Comparison of ENCODE assay signal across 20 cellular contexts in the genomic region with DNA sequence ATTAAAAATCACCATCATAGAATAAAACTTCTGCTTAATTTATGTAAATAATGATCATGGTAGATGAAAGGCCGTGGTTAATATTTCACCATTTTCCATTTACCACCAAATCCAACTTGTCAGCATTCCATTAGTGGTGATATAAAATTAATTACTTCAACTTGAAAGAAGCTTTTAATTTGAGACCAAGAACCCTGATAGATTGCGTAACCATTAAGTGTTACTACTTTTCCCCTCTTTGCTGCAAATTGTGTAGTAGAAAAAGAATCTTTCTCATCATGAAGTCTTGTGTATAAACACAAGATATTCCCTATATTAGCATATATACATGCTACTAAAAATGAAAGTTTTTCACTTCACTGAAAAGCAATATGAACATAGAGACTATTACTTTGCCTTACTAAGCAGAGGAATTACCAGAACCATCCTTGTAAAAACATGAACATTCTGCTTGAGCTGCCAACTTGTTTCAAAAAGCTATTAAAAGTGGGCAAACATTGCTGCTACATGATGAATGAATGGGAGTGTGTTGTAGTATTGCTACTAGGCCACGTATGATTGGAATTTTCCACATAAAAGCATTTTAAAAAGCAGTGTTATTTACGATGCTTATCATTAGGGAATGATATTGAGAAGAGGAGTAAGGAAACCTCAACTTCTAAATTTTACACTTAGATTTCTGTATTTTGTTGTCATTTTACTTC. TPM values are rescaled to one million over a fixed set of nuclear protein-coding genes. Genes with fewer than 3 reads are reported as not detected.
"Had no signal": no experiment of that assay in that cellular context is flagged by ENCODE, and none has a peak within 500 bp of the region (broad histone marks: within the 10 kb centered on the region; RNA-seq: fewer than 3 reads in every experiment).

No MANE protein-coding gene starts in this region.

- H3K4me3 ChIP-seq: cardiac muscle cell, colonic mucosa, esophagus muscularis mucosa, spleen, testis, upper lobe of left lung had no signal

- H3K27me3 Mint-ChIP-seq: activated CD4-positive, alpha-beta memory T cell treated with anti-CD3 and anti-CD28 coated beads, Interleukin-2, amount 10 ng/mL, durations not matched to agents 7 days and 5 days; activated T-cell treated with anti-CD3 and anti-CD28 coated beads, Interleukin-2, amount 50 U/mL, for 24 hours; natural killer cell treated with Interleukin-12 subunit alpha and Interleukin-12 subunit beta and Interleukin-15 and Interleukin-18, amount 100 ng/mL, for 72 hours; progenitor cell of endocrine pancreas; stimulated activated naive CD8-positive, alpha-beta T cell treated with anti-CD3 and anti-CD28 coated beads, Interleukin-15, amount 100 ng/mL, for 72 hours had no signal

- H3K27me3 ChIP-seq: cardiac muscle cell, colonic mucosa, foreskin keratinocyte, spleen, testis, upper lobe of left lung had no signal

- H3K9me3 Mint-ChIP-seq: activated T-cell treated with anti-CD3 and anti-CD28 coated beads, Interleukin-2, amount 50 U/mL, for 24 hours; natural killer cell treated with Interleukin-12 subunit alpha and Interleukin-12 subunit beta and Interleukin-15 and Interleukin-18, amount 100 ng/mL, for 72 hours; T-helper 1 cell treated with Interleukin-12 subunit alpha and Interleukin-12 subunit beta and Interleukin-4 antibody, amounts not matched to agents 30 μg/mL and 1 μg/mL, for 36 hours had no signal

- H3K9me3 ChIP-seq: colonic mucosa, esophagus muscularis mucosa, testis, upper lobe of left lung had no signal

- H3K27ac Mint-ChIP-seq: activated CD4-positive, alpha-beta memory T cell treated with anti-CD3 and anti-CD28 coated beads, Interleukin-2, amount 10 ng/mL, durations not matched to agents 7 days and 5 days; activated T-cell treated with anti-CD3 and anti-CD28 coated beads, Interleukin-2, amount 50 U/mL, for 24 hours; natural killer cell treated with Interleukin-12 subunit alpha and Interleukin-12 subunit beta and Interleukin-15 and Interleukin-18, amount 100 ng/mL, for 72 hours; progenitor cell of endocrine pancreas; stimulated activated naive CD8-positive, alpha-beta T cell treated with anti-CD3 and anti-CD28 coated beads, Interleukin-15, amount 100 ng/mL, for 72 hours; T-helper 1 cell treated with Interleukin-12 subunit alpha and Interleukin-12 subunit beta and Interleukin-4 antibody, amounts not matched to agents 30 μg/mL and 1 μg/mL, for 36 hours had no signal

- DNase-seq: activated CD4-positive, alpha-beta memory T cell treated with anti-CD3 and anti-CD28 coated beads, Interleukin-2, amount 10 ng/mL, durations not matched to agents 7 days and 5 days; activated CD4-positive, alpha-beta T cell treated with anti-CD3 and anti-CD28 coated beads for 4 hours; activated naive CD4-positive, alpha-beta T cell treated with anti-CD3 and anti-CD28 coated beads, Interleukin-2, amount 50 U/mL, for 16 hours; activated T-cell treated with anti-CD3 and anti-CD28 coated beads, Interleukin-2, amount 50 U/mL, for 24 hours; colonic mucosa; foreskin keratinocyte; head of caudate nucleus; kidney glomerular epithelial cell; mesenchymal stem cell; nucleus accumbens; spleen; stimulated activated naive CD8-positive, alpha-beta T cell treated with anti-CD3 and anti-CD28 coated beads, Interleukin-15, amount 100 ng/mL, for 72 hours; testis; upper lobe of left lung had no signal

- ATAC-seq: foreskin keratinocyte; natural killer cell treated with Interleukin-12 subunit alpha and Interleukin-12 subunit beta and Interleukin-15 and Interleukin-18, amount 100 ng/mL, for 72 hours; sciatic nerve; stimulated activated naive CD8-positive, alpha-beta T cell treated with anti-CD3 and anti-CD28 coated beads, Interleukin-15, amount 100 ng/mL, for 72 hours had no signal

- H3K4me3 Mint-ChIP-seq: activated CD4-positive, alpha-beta memory T cell treated with anti-CD3 and anti-CD28 coated beads, Interleukin-2, amount 10 ng/mL, durations not matched to agents 7 days and 5 days; activated T-cell treated with anti-CD3 and anti-CD28 coated beads, Interleukin-2, amount 50 U/mL, for 24 hours; natural killer cell treated with Interleukin-12 subunit alpha and Interleukin-12 subunit beta and Interleukin-15 and Interleukin-18, amount 100 ng/mL, for 72 hours; stimulated activated naive CD8-positive, alpha-beta T cell treated with anti-CD3 and anti-CD28 coated beads, Interleukin-15, amount 100 ng/mL, for 72 hours; T-helper 1 cell treated with Interleukin-12 subunit alpha and Interleukin-12 subunit beta and Interleukin-4 antibody, amounts not matched to agents 30 μg/mL and 1 μg/mL, for 36 hours had no signal

- H3K4me1 ChIP-seq: colonic mucosa, foreskin keratinocyte, testis had no signal

- H3K27ac ChIP-seq: cardiac muscle cell, colonic mucosa, esophagus muscularis mucosa, foreskin keratinocyte, spleen, testis, upper lobe of left lung had no signal

RNA-seq across cellular contexts. Expression of gene STX11, which starts 35.0 kb away (rescaled TPM):
- total RNA-seq: progenitor cell of endocrine pancreas had no signal
